ENCODE assay signal across 17 cellular contexts in genomic region chr22:40157546-40157945, GRCh38. TPM values are rescaled to one million over a fixed set of nuclear protein-coding genes. Genes with fewer than 3 reads are reported as not detected.
DNase-seq lines count a peak whose midpoint lies in the region; ATAC-seq and TF ChIP-seq lines count a peak whose summit lies in the region.
"Had no signal": no experiment of that assay in that cellular context is flagged by ENCODE, and none has a peak within 500 bp of the region (broad histone marks: within the 10 kb centered on the region; RNA-seq: fewer than 3 reads in every experiment).

No MANE protein-coding gene starts in this region.

- intact Hi-C loops in CD8-positive, alpha-beta T cell (cut with DNase I, micrococcal nuclease): no loop called here
- intact Hi-C loops in stomach (cut with DNase I; ENCODE audit: low total_unique reads): no loop called here

- CTCF ChIA-PET in CD8-positive, alpha-beta T cell (lab: Charles Lee): no interaction called here

- DNase-seq in CD8-positive, alpha-beta T cell: no peak
- DNase-seq in mesothelial cell of epicardium (ENCODE audit: low spot score in 2 of 2, unreplicated experiment in 2 of 2) (no peak), stomach (no peak), erythroblast (lab: John Stamatoyannopoulos, UW) (no peak), NCI-H2227 treated with DMSO at 0.1 percent for 48 hours (lab: John Stamatoyannopoulos, UW) (no peak)
- DNase-seq: CD8-positive, alpha-beta memory T cell; MG63; NCI-H1105; NCI-H1694 treated with DMSO at 0.1 percent for 48 hours; NCI-H446 treated with DMSO at 0.1 percent for 48 hours; NCI-H774; SHP77 had no signal

- peaks cover 42% of the 10 kb centered on the region for H3K36me3 Mint-ChIP-seq in CD8-positive, alpha-beta T cell
- peaks cover 9% of the 10 kb centered on the region for H3K36me3 Mint-ChIP-seq in mesothelial cell of epicardium

- TF ChIP-seq POLR2A in stomach (IDR thresholded peaks at IDR 0.05): no peak
- TF ChIP-seq POLR2A in erythroblast (IDR thresholded peaks at IDR 0.05; ENCODE audit: low read length): no peak

- POLR2A ChIA-PET in CD8-positive, alpha-beta T cell (lab: Charles Lee): no interaction called here

- peaks cover 11% of the 10 kb centered on the region for H3K36me3 ChIP-seq in CD8-positive, alpha-beta T cell (ENCODE audit: insufficient read depth, low read length)
- H3K36me3 ChIP-seq in stomach: peaks cover 0 to 16% (median 1%) of the 10 kb centered on the region in 4 donors
- H3K36me3 ChIP-seq: MG63 had no signal

- no peaks in the 10 kb centered on the region for H3K4me1 ChIP-seq in CD8-positive, alpha-beta T cell (ENCODE audit: insufficient read depth, low read length)
- peaks cover 0 to 31% (median 18%) of the 10 kb centered on the region in 4 donors for H3K4me1 ChIP-seq in stomach

- H3K27me3 Mint-ChIP-seq in CD8-positive, alpha-beta T cell (ENCODE audit: low read depth): no peaks in the 10 kb centered on the region
- no peaks in the 10 kb centered on the region for H3K27me3 Mint-ChIP-seq in mesothelial cell of epicardium (ENCODE audit: low read depth)
- H3K27me3 Mint-ChIP-seq: B cell; CD8-positive, alpha-beta memory T cell had no signal

- no peak overlapping the region for H3K27ac ChIP-seq in CD8-positive, alpha-beta T cell (ENCODE audit: low read depth, low read length)
- H3K27ac ChIP-seq in VCaP (peak overlapping the region; percentile 76; the same call in 1 of the 2 replicates), stomach (peak overlapping the region in 3 of 5 donors; percentile 27 to 76 (median 65))
- H3K27ac ChIP-seq: KMS-11 had no signal

- H3K4me3 Mint-ChIP-seq in CD8-positive, alpha-beta T cell: no peak overlapping the region
- no peak overlapping the region for H3K4me3 Mint-ChIP-seq in mesothelial cell of epicardium
- H3K4me3 Mint-ChIP-seq: B cell; CD8-positive, alpha-beta memory T cell; GM23338 had no signal

- H3K4me1 Mint-ChIP-seq in CD8-positive, alpha-beta T cell (ENCODE audit: low read depth): peaks cover 25% of the 10 kb centered on the region
- peaks cover 30% of the 10 kb centered on the region for H3K4me1 Mint-ChIP-seq in mesothelial cell of epicardium

- H3K9me3 ChIP-seq in CD8-positive, alpha-beta T cell (ENCODE audit: low read length): no peaks in the 10 kb centered on the region
- H3K9me3 ChIP-seq in stomach: no peaks in the 10 kb centered on the region
- H3K9me3 ChIP-seq: MG63 had no signal

- 57 to 70% (median 61%) methylated on average over 2 of the region's 2 CpGs for whole genome bisulfite sequencing in stomach, 5 donors

- H3K27ac Mint-ChIP-seq in CD8-positive, alpha-beta T cell: peak overlapping the region; percentile 3
- H3K27ac Mint-ChIP-seq in mesothelial cell of epicardium: peak overlapping the region; percentile 60
- H3K27ac Mint-ChIP-seq: B cell, GM23338 had no signal

- no peak overlapping the region for H3K4me3 ChIP-seq in CD8-positive, alpha-beta T cell (ENCODE audit: low read depth, low read length)
- H3K4me3 ChIP-seq in stomach: no peak overlapping the region
- H3K4me3 ChIP-seq: GM23338, MG63 had no signal

- no peak for TF ChIP-seq EP300 in stomach (IDR thresholded peaks at IDR 0.05)

- H3K9me3 Mint-ChIP-seq in CD8-positive, alpha-beta T cell: no peaks in the 10 kb centered on the region
- peaks cover 4% of the 10 kb centered on the region for H3K9me3 Mint-ChIP-seq in mesothelial cell of epicardium
- H3K9me3 Mint-ChIP-seq: CD8-positive, alpha-beta memory T cell; GM23338 had no signal

- ATAC-seq in CD8-positive, alpha-beta T cell: no peak
- no peak for ATAC-seq in HG03280 (IDR thresholded peaks at IDR 0.05; ENCODE audit: unreplicated experiment)
- ATAC-seq: GM23338 had no signal

- H3K27me3 ChIP-seq in CD8-positive, alpha-beta T cell (ENCODE audit: insufficient read depth, low read length): no peaks in the 10 kb centered on the region
- no peaks in the 10 kb centered on the region for H3K27me3 ChIP-seq in stomach
- H3K27me3 ChIP-seq: MG63 had no signal

- no peak for TF ChIP-seq CTCF in CD8-positive, alpha-beta T cell (IDR thresholded peaks at IDR 0.05)
- TF ChIP-seq CTCF in VCaP (conservative IDR thresholded peaks at IDR 0.05) (no peak), mesothelial cell of epicardium (IDR thresholded peaks at IDR 0.05; ENCODE audit: unreplicated experiment) (no peak), stomach (IDR thresholded peaks at IDR 0.05) (no peak)

RNA-seq across cellular contexts. Expression of gene TNRC6B, which starts 20.2 kb away (rescaled TPM):
- total RNA-seq in CD8-positive, alpha-beta T cell: 100 to 1,000 TPM in 1 of 2 experiments, 10 to 100 TPM in 1; 85.3 to 106 TPM
- total RNA-seq in mesothelial cell of epicardium (71.5 to 80.1 TPM (median 75.7 TPM) in 3 replicates), stomach (100 to 1,000 TPM in 1 of 5 donors, 10 to 100 TPM in 4; 13.6 to 316 (median 47.9) TPM)
- polyA plus RNA-seq in stomach: 1 to 10 TPM in 1 of 3 donors, under 1 TPM in 2; 0.88 to 5.8 (median 0.92) TPM
